1 cellular context compared by ENCODE assay signal in the genomic region with DNA sequence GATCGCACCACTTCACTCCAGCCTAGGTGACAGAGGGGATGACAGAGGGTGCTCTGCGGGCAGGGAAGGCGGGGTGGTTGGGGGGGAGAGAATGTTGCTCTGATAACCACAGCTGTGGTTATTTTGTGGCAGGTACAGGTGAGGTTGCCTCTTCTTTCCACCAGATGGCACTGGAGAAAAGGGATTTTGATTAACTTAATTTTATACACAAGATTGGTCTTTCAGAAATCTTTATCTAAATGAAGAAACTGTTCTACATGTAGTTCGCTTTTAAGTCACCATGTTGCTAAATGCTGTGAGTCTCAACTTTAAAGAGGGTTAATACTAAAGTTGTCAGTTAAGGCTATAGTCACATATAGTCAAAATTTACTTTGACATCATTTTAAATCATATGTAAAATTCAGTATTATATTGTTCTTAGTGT.
TF ChIP-seq lines count a peak whose summit lies in the region.

No MANE protein-coding gene starts in this region.

TF ChIP-seq in SK-N-SH treated with all-trans-retinoic acid at 6 μM for 48 hours, 23 proteins besides CTCF, POLR2A, EP300 and RAD21 (continued from another document):
- TF ChIP-seq, protein P1, sequence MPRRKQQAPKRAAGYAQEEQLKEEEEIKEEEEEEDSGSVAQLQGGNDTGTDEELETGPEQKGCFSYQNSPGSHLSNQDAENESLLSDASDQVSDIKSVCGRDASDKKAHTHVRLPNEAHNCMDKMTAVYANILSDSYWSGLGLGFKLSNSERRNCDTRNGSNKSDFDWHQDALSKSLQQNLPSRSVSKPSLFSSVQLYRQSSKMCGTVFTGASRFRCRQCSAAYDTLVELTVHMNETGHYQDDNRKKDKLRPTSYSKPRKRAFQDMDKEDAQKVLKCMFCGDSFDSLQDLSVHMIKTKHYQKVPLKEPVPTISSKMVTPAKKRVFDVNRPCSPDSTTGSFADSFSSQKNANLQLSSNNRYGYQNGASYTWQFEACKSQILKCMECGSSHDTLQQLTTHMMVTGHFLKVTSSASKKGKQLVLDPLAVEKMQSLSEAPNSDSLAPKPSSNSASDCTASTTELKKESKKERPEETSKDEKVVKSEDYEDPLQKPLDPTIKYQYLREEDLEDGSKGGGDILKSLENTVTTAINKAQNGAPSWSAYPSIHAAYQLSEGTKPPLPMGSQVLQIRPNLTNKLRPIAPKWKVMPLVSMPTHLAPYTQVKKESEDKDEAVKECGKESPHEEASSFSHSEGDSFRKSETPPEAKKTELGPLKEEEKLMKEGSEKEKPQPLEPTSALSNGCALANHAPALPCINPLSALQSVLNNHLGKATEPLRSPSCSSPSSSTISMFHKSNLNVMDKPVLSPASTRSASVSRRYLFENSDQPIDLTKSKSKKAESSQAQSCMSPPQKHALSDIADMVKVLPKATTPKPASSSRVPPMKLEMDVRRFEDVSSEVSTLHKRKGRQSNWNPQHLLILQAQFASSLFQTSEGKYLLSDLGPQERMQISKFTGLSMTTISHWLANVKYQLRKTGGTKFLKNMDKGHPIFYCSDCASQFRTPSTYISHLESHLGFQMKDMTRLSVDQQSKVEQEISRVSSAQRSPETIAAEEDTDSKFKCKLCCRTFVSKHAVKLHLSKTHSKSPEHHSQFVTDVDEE (CRISPR knock-in tag; IDR thresholded peaks at IDR 0.05) = no peak
- TF ChIP-seq, protein P2, sequence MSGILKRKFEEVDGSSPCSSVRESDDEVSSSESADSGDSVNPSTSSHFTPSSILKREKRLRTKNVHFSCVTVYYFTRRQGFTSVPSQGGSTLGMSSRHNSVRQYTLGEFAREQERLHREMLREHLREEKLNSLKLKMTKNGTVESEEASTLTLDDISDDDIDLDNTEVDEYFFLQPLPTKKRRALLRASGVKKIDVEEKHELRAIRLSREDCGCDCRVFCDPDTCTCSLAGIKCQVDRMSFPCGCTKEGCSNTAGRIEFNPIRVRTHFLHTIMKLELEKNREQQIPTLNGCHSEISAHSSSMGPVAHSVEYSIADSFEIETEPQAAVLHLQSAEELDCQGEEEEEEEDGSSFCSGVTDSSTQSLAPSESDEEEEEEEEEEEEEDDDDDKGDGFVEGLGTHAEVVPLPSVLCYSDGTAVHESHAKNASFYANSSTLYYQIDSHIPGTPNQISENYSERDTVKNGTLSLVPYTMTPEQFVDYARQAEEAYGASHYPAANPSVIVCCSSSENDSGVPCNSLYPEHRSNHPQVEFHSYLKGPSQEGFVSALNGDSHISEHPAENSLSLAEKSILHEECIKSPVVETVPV (CRISPR knock-in tag; IDR thresholded peaks at IDR 0.05) = no peak
- TF ChIP-seq OSR1 (CRISPR knock-in tag; IDR thresholded peaks at IDR 0.05) (no peak), TOX (CRISPR knock-in tag; IDR thresholded peaks at IDR 0.05; ENCODE audit: borderline replicate concordance) (no peak), SNAI2 (CRISPR knock-in tag; IDR thresholded peaks at IDR 0.05) (no peak), ZNF565 (CRISPR knock-in tag; conservative IDR thresholded peaks at IDR 0.05; ENCODE audit: low read depth) (no peak), ZFP3 (CRISPR knock-in tag; IDR thresholded peaks at IDR 0.05) (no peak), ZNF70 (CRISPR knock-in tag; IDR thresholded peaks at IDR 0.05) (no peak), ZNF8 (CRISPR knock-in tag; IDR thresholded peaks at IDR 0.05) (no peak), RARB (CRISPR knock-in tag; IDR thresholded peaks at IDR 0.05) (no peak)
- TF ChIP-seq, protein P3, sequence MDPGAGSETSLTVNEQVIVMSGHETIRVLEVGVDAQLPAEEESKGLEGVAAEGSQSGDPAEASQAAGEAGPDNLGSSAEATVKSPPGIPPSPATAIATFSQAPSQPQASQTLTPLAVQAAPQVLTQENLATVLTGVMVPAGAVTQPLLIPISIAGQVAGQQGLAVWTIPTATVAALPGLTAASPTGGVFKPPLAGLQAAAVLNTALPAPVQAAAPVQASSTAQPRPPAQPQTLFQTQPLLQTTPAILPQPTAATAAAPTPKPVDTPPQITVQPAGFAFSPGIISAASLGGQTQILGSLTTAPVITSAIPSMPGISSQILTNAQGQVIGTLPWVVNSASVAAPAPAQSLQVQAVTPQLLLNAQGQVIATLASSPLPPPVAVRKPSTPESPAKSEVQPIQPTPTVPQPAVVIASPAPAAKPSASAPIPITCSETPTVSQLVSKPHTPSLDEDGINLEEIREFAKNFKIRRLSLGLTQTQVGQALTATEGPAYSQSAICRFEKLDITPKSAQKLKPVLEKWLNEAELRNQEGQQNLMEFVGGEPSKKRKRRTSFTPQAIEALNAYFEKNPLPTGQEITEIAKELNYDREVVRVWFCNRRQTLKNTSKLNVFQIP (CRISPR knock-in tag; IDR thresholded peaks at IDR 0.05; ENCODE audit: borderline replicate concordance, low read depth) = no peak
